In the genomic region with DNA sequence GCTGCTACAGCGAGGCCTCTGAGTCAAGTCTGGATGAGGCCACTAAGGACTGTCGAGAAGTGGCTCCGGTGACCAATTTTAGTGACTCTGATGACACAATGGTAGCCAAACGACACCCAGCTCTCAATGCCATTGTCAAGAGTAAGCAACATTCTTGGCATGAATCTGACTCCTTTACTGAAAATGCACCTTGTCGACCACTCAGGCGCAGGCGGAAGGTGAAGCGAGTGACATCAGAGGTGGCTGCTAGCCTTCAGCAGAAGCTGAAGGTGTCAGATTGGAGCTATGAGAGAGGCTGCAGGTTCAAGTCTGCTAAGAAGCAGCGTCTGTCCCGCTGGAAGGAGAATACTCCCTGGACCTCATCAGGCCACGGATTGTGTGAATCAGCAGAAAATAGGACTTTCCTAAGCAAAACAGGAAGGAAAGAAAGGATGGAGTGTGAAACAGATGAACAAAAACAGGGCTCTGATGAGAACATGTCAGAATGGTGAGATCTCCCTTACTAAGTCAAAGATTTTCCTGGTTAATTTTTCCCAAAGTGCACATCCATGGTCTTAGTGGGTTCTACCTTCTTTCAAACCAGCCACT, we compare ENCODE assay signal across 16 cellular contexts. TPM values are rescaled to one million over a fixed set of nuclear protein-coding genes. Genes with fewer than 3 reads are reported as not detected.
A peak's percentile ranks its signal among the peaks of the same experiment; 100 is the strongest.
DNase-seq lines count a peak whose midpoint lies in the region; ATAC-seq and TF ChIP-seq lines count a peak whose summit lies in the region.
"Had no signal": no experiment of that assay in that cellular context is flagged by ENCODE, and none has a peak within 500 bp of the region (broad histone marks: within the 10 kb centered on the region; RNA-seq: fewer than 3 reads in every experiment).

No MANE protein-coding gene starts in this region.

- H3K27me3 ChIP-seq in smooth muscle cell (ENCODE audit: low read depth) = peaks cover 9% of the 10 kb centered on the region

- H3K4me3 ChIP-seq in smooth muscle cell = no peak overlapping the region
- H3K4me3 ChIP-seq: prostate gland had no signal

- CTCF ChIA-PET in activated CD8-positive, alpha-beta memory T cell treated with anti-CD3 and anti-CD28 coated beads, Interleukin-2, amount 10 ng/mL, durations not matched to agents 7 days and 5 days (lab: Charles Lee) = no interaction called here

- H3K27ac Mint-ChIP-seq in activated CD8-positive, alpha-beta memory T cell treated with anti-CD3 and anti-CD28 coated beads, Interleukin-2, amount 10 ng/mL, durations not matched to agents 7 days and 5 days = no peak overlapping the region
- no peak overlapping the region for H3K27ac Mint-ChIP-seq in endothelial cell (ENCODE audit: unreplicated experiment)

- peaks cover 47% of the 10 kb centered on the region for H3K36me3 Mint-ChIP-seq in activated CD8-positive, alpha-beta memory T cell treated with anti-CD3 and anti-CD28 coated beads, Interleukin-2, amount 10 ng/mL, durations not matched to agents 7 days and 5 days
- peaks cover 28% of the 10 kb centered on the region for H3K36me3 Mint-ChIP-seq in endothelial cell (ENCODE audit: low read depth, unreplicated experiment)

- H3K4me2 ChIP-seq in smooth muscle cell = peak overlapping the region; percentile 66

- H4K20me1 ChIP-seq in smooth muscle cell (ENCODE audit: low read depth) = peaks cover 72% of the 10 kb centered on the region

- H3K9me3 Mint-ChIP-seq in activated CD8-positive, alpha-beta memory T cell treated with anti-CD3 and anti-CD28 coated beads, Interleukin-2, amount 10 ng/mL, durations not matched to agents 7 days and 5 days (ENCODE audit: low read depth) = peaks cover 5% of the 10 kb centered on the region
- H3K9me3 Mint-ChIP-seq in endothelial cell (ENCODE audit: unreplicated experiment) = no peaks in the 10 kb centered on the region

- peaks cover 3% of the 10 kb centered on the region for H3K27me3 Mint-ChIP-seq in activated CD8-positive, alpha-beta memory T cell treated with anti-CD3 and anti-CD28 coated beads, Interleukin-2, amount 10 ng/mL, durations not matched to agents 7 days and 5 days
- H3K27me3 Mint-ChIP-seq in endothelial cell (ENCODE audit: unreplicated experiment) = peaks cover 17% of the 10 kb centered on the region

- peaks cover 36% of the 10 kb centered on the region for H3K4me1 ChIP-seq in smooth muscle cell (ENCODE audit: low read depth)

- TF ChIP-seq CTCF in endothelial cell (IDR thresholded peaks at IDR 0.05; ENCODE audit: unreplicated experiment) (no peak), smooth muscle cell (IDR thresholded peaks at IDR 0.05; ENCODE audit: borderline replicate concordance, insufficient read depth, poor library complexity, severe bottlenecking) (no peak)

- DNase-seq in activated CD8-positive, alpha-beta memory T cell treated with anti-CD3 and anti-CD28 coated beads, Interleukin-2, amount 10 ng/mL, durations not matched to agents 7 days and 5 days = no peak
- DNase-seq in activated CD8-positive, alpha-beta memory T cell treated with anti-CD3 and anti-CD28 coated beads, Interleukin-2, amount 50 U/mL, for 48 hours = no peak
- DNase-seq in RKO (ENCODE audit: low spot score) (peak; percentile 16), endothelial cell (ENCODE audit: low spot score) (no peak), smooth muscle cell (lab: John Stamatoyannopoulos, UW; ENCODE audit: unreplicated experiment) (no peak), NCI-H1092 (lab: John Stamatoyannopoulos, UW) (no peak)
- DNase-seq: activated naive CD4-positive, alpha-beta T cell treated with anti-CD3 and anti-CD28 coated beads, Interleukin-2, amount 50 U/mL, for 16 hours; dermis blood vessel endothelial cell; GOT3; NCI-H2171; stimulated activated CD4-positive, alpha-beta T cell treated with anti-CD3 and anti-CD28 coated beads, Interleukin-4, amount 100 ng/mL, for 1 hour had no signal

- peak overlapping the region; percentile 24 for H3K4me3 Mint-ChIP-seq in activated CD8-positive, alpha-beta memory T cell treated with anti-CD3 and anti-CD28 coated beads, Interleukin-2, amount 10 ng/mL, durations not matched to agents 7 days and 5 days
- H3K4me3 Mint-ChIP-seq in endothelial cell (ENCODE audit: unreplicated experiment) = peak overlapping the region; percentile 70

- no peak overlapping the region for H2AFZ ChIP-seq in smooth muscle cell (ENCODE audit: low read depth)

- peaks cover 70% of the 10 kb centered on the region for H3K79me2 ChIP-seq in smooth muscle cell (ENCODE audit: low read depth)

- 91% methylated on average over 11 of the region's 11 CpGs for WGBS in smooth muscle cell (ENCODE audit: low lambda C conversion rate)

- no peak for ATAC-seq in activated CD8-positive, alpha-beta memory T cell treated with anti-CD3 and anti-CD28 coated beads, Interleukin-2, amount 10 ng/mL, durations not matched to agents 7 days and 5 days
- no peak for ATAC-seq in HG02970 (IDR thresholded peaks at IDR 0.05; ENCODE audit: low FRiP score, unreplicated experiment)
- no peak for ATAC-seq in HG03135 (IDR thresholded peaks at IDR 0.05; ENCODE audit: unreplicated experiment)
- ATAC-seq: left lobe of liver had no signal

- H3K4me1 Mint-ChIP-seq in activated CD8-positive, alpha-beta memory T cell treated with anti-CD3 and anti-CD28 coated beads, Interleukin-2, amount 10 ng/mL, durations not matched to agents 7 days and 5 days = peaks cover 59% of the 10 kb centered on the region
- H3K4me1 Mint-ChIP-seq in endothelial cell (ENCODE audit: unreplicated experiment) = peaks cover 45% of the 10 kb centered on the region

- no peak overlapping the region for H3K9ac ChIP-seq in smooth muscle cell (ENCODE audit: low read depth)

- H3K9me3 ChIP-seq in smooth muscle cell (replicated peaks; ENCODE audit: low read depth) = no peaks in the 10 kb centered on the region
- H3K9me3 ChIP-seq: prostate gland had no signal

- no peaks in the 10 kb centered on the region for H3F3A ChIP-seq in smooth muscle cell (ENCODE audit: low read depth)

- no peaks in the 10 kb centered on the region for H3K36me3 ChIP-seq in smooth muscle cell (ENCODE audit: low read depth)

- no peak overlapping the region for H3K27ac ChIP-seq in smooth muscle cell (ENCODE audit: low read depth)
- H3K27ac ChIP-seq: RWPE1 had no signal

RNA-seq across cellular contexts. Expression of gene GPATCH2L, which starts 2.9 kb away (rescaled TPM):
- total RNA-seq in activated CD8-positive, alpha-beta memory T cell treated with anti-CD3 and anti-CD28 coated beads, Interleukin-2, amount 10 ng/mL, durations not matched to agents 7 days and 5 days = 10 to 100 TPM; 56.4 to 63.8 TPM
- total RNA-seq in endothelial cell (ENCODE audit: unreplicated experiment) (78.8 TPM), smooth muscle cell (53.4 and 56.1 TPM in 2 replicates)
- 14.5 and 18.0 TPM in 2 replicates for polyA plus RNA-seq in smooth muscle cell
